1 cellular context compared by ENCODE assay signal in genomic region chr13:114140131-114140908, GRCh38.
TF ChIP-seq lines count a peak whose summit lies in the region.

No MANE protein-coding gene starts in this region.

TF ChIP-seq in HepG2, 621 proteins besides CTCF, POLR2A, EP300 and RAD21 (continued from another document):
- TF ChIP-seq ZNF407 (CRISPR knock-in tag; IDR thresholded peaks at IDR 0.05; ENCODE audit: not compliant biosample characterization): no peak
- no peak for TF ChIP-seq NR0B2 (CRISPR knock-in tag; IDR thresholded peaks at IDR 0.05)
- TF ChIP-seq SMARCC2 (IDR thresholded peaks at IDR 0.05): no peak
- TF ChIP-seq HES4 (CRISPR knock-in tag; IDR thresholded peaks at IDR 0.05; ENCODE audit: borderline replicate concordance): no peak
TF ChIP-seq in HepG2: peak in this region for 0.
